1 cellular context compared by ENCODE assay signal in the genomic region with DNA sequence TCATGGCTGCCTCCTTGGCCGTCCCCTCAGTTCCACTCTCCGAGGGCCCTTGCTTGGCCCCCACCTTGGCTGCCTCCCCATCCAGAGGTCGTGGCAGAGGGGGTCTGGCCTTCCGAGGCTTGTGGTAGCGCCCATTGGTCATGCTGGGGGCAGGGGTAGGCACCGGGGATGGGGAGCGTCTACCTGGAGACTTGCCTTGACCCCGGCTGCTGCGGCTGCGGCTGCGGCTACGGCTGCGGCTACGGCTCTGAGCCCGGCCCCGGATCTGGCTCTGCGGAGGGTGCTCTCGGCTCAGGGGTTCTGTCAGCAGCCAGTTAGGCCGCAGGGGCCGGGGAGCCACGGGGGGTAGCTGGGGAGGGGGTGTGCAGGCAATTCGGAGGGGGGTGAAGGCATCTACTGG.
TF ChIP-seq lines count a peak whose summit lies in the region.

No MANE protein-coding gene starts in this region.

TF ChIP-seq in WTC11, 78 proteins besides CTCF, POLR2A, EP300 and RAD21 (continued from another document):
- TF ChIP-seq, protein P1, sequence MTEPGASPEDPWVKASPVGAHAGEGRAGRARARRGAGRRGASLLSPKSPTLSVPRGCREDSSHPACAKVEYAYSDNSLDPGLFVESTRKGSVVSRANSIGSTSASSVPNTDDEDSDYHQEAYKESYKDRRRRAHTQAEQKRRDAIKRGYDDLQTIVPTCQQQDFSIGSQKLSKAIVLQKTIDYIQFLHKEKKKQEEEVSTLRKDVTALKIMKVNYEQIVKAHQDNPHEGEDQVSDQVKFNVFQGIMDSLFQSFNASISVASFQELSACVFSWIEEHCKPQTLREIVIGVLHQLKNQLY (CRISPR knock-in tag; IDR thresholded peaks at IDR 0.05): no peak
- TF ChIP-seq EMX1 (CRISPR knock-in tag; IDR thresholded peaks at IDR 0.05) (no peak), NFE2L1 (CRISPR knock-in tag; IDR thresholded peaks at IDR 0.05) (no peak), RELA (CRISPR knock-in tag; IDR thresholded peaks at IDR 0.05; ENCODE audit: borderline replicate concordance) (no peak), ZNF263 (CRISPR knock-in tag; IDR thresholded peaks at IDR 0.05; ENCODE audit: low read depth) (no peak), FOXK1 (CRISPR knock-in tag; IDR thresholded peaks at IDR 0.05) (no peak), ZNF138 (CRISPR knock-in tag; conservative IDR thresholded peaks at IDR 0.05) (no peak), ZNF396 (CRISPR knock-in tag; IDR thresholded peaks at IDR 0.05; ENCODE audit: borderline replicate concordance) (no peak), ATF1 (CRISPR knock-in tag; IDR thresholded peaks at IDR 0.05) (no peak), JUN (CRISPR knock-in tag; IDR thresholded peaks at IDR 0.05) (no peak), ETV6 (CRISPR knock-in tag; IDR thresholded peaks at IDR 0.05) (no peak)
- TF ChIP-seq, protein P2, sequence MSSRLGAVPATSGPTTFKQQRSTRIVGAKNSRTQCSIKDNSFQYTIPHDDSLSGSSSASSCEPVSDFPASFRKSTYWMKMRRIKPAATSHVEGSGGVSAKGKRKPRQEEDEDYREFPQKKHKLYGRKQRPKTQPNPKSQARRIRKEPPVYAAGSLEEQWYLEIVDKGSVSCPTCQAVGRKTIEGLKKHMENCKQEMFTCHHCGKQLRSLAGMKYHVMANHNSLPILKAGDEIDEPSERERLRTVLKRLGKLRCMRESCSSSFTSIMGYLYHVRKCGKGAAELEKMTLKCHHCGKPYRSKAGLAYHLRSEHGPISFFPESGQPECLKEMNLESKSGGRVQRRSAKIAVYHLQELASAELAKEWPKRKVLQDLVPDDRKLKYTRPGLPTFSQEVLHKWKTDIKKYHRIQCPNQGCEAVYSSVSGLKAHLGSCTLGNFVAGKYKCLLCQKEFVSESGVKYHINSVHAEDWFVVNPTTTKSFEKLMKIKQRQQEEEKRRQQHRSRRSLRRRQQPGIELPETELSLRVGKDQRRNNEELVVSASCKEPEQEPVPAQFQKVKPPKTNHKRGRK (CRISPR knock-in tag; IDR thresholded peaks at IDR 0.05; ENCODE audit: borderline replicate concordance): no peak
- TF ChIP-seq, protein P3, sequence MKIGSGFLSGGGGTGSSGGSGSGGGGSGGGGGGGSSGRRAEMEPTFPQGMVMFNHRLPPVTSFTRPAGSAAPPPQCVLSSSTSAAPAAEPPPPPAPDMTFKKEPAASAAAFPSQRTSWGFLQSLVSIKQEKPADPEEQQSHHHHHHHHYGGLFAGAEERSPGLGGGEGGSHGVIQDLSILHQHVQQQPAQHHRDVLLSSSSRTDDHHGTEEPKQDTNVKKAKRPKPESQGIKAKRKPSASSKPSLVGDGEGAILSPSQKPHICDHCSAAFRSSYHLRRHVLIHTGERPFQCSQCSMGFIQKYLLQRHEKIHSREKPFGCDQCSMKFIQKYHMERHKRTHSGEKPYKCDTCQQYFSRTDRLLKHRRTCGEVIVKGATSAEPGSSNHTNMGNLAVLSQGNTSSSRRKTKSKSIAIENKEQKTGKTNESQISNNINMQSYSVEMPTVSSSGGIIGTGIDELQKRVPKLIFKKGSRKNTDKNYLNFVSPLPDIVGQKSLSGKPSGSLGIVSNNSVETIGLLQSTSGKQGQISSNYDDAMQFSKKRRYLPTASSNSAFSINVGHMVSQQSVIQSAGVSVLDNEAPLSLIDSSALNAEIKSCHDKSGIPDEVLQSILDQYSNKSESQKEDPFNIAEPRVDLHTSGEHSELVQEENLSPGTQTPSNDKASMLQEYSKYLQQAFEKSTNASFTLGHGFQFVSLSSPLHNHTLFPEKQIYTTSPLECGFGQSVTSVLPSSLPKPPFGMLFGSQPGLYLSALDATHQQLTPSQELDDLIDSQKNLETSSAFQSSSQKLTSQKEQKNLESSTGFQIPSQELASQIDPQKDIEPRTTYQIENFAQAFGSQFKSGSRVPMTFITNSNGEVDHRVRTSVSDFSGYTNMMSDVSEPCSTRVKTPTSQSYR (CRISPR knock-in tag; IDR thresholded peaks at IDR 0.05): no peak
- TF ChIP-seq, protein P4, sequence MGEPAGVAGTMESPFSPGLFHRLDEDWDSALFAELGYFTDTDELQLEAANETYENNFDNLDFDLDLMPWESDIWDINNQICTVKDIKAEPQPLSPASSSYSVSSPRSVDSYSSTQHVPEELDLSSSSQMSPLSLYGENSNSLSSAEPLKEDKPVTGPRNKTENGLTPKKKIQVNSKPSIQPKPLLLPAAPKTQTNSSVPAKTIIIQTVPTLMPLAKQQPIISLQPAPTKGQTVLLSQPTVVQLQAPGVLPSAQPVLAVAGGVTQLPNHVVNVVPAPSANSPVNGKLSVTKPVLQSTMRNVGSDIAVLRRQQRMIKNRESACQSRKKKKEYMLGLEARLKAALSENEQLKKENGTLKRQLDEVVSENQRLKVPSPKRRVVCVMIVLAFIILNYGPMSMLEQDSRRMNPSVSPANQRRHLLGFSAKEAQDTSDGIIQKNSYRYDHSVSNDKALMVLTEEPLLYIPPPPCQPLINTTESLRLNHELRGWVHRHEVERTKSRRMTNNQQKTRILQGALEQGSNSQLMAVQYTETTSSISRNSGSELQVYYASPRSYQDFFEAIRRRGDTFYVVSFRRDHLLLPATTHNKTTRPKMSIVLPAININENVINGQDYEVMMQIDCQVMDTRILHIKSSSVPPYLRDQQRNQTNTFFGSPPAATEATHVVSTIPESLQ (CRISPR knock-in tag; IDR thresholded peaks at IDR 0.05): no peak
- TF ChIP-seq, protein P5, sequence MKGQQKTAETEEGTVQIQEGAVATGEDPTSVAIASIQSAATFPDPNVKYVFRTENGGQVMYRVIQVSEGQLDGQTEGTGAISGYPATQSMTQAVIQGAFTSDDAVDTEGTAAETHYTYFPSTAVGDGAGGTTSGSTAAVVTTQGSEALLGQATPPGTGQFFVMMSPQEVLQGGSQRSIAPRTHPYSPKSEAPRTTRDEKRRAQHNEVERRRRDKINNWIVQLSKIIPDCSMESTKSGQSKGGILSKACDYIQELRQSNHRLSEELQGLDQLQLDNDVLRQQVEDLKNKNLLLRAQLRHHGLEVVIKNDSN (CRISPR knock-in tag; IDR thresholded peaks at IDR 0.05): no peak
- TF ChIP-seq, protein P6, sequence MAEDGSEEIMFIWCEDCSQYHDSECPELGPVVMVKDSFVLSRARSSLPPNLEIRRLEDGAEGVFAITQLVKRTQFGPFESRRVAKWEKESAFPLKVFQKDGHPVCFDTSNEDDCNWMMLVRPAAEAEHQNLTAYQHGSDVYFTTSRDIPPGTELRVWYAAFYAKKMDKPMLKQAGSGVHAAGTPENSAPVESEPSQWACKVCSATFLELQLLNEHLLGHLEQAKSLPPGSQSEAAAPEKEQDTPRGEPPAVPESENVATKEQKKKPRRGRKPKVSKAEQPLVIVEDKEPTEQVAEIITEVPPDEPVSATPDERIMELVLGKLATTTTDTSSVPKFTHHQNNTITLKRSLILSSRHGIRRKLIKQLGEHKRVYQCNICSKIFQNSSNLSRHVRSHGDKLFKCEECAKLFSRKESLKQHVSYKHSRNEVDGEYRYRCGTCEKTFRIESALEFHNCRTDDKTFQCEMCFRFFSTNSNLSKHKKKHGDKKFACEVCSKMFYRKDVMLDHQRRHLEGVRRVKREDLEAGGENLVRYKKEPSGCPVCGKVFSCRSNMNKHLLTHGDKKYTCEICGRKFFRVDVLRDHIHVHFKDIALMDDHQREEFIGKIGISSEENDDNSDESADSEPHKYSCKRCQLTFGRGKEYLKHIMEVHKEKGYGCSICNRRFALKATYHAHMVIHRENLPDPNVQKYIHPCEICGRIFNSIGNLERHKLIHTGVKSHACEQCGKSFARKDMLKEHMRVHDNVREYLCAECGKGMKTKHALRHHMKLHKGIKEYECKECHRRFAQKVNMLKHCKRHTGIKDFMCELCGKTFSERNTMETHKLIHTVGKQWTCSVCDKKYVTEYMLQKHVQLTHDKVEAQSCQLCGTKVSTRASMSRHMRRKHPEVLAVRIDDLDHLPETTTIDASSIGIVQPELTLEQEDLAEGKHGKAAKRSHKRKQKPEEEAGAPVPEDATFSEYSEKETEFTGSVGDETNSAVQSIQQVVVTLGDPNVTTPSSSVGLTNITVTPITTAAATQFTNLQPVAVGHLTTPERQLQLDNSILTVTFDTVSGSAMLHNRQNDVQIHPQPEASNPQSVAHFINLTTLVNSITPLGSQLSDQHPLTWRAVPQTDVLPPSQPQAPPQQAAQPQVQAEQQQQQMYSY (CRISPR knock-in tag; IDR thresholded peaks at IDR 0.05): no peak
- TF ChIP-seq, protein P7, sequence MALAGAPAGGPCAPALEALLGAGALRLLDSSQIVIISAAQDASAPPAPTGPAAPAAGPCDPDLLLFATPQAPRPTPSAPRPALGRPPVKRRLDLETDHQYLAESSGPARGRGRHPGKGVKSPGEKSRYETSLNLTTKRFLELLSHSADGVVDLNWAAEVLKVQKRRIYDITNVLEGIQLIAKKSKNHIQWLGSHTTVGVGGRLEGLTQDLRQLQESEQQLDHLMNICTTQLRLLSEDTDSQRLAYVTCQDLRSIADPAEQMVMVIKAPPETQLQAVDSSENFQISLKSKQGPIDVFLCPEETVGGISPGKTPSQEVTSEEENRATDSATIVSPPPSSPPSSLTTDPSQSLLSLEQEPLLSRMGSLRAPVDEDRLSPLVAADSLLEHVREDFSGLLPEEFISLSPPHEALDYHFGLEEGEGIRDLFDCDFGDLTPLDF (CRISPR knock-in tag; IDR thresholded peaks at IDR 0.05): no peak
- TF ChIP-seq, protein P8, sequence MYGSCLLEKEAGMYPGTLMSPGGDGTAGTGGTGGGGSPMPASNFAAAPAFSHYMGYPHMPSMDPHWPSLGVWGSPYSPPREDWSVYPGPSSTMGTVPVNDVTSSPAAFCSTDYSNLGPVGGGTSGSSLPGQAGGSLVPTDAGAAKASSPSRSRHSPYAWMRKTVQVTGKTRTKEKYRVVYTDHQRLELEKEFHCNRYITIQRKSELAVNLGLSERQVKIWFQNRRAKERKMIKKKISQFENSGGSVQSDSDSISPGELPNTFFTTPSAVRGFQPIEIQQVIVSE (CRISPR knock-in tag; IDR thresholded peaks at IDR 0.05; ENCODE audit: borderline replicate concordance): no peak
- TF ChIP-seq, protein P9, sequence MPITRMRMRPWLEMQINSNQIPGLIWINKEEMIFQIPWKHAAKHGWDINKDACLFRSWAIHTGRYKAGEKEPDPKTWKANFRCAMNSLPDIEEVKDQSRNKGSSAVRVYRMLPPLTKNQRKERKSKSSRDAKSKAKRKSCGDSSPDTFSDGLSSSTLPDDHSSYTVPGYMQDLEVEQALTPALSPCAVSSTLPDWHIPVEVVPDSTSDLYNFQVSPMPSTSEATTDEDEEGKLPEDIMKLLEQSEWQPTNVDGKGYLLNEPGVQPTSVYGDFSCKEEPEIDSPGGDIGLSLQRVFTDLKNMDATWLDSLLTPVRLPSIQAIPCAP (CRISPR knock-in tag; IDR thresholded peaks at IDR 0.05): no peak
